ENCODE assay signal across 1 cellular context in genomic region chr11:534197-534591, GRCh38.
TF ChIP-seq lines count a peak whose summit lies in the region.

No MANE protein-coding gene starts in this region.

TF ChIP-seq in IMR-90, 13 proteins besides CTCF, POLR2A, EP300 and RAD21 (continued from another document):
- TF ChIP-seq ELK1 (IDR thresholded peaks at IDR 0.05; ENCODE audit: borderline replicate concordance, low read depth, low read length) (no peak), CHD1 (IDR thresholded peaks at IDR 0.05; ENCODE audit: low read depth, low read length) (no peak), USF2 (IDR thresholded peaks at IDR 0.05; ENCODE audit: low read depth, low read length) (no peak), SMC3 (IDR thresholded peaks at IDR 0.05; ENCODE audit: low read depth, low read length) (no peak), NFE2L2 (IDR thresholded peaks at IDR 0.05; ENCODE audit: low read depth, low read length) (no peak), FOS (IDR thresholded peaks at IDR 0.05; ENCODE audit: low read depth, low read length) (no peak), MAZ (IDR thresholded peaks at IDR 0.05; ENCODE audit: borderline replicate concordance, low read depth, low read length) (no peak), BHLHE40 (IDR thresholded peaks at IDR 0.05; ENCODE audit: low read depth, low read length) (no peak), CEBPB (IDR thresholded peaks at IDR 0.05; ENCODE audit: low read depth, low read length) (no peak)
